23 cellular contexts compared by ENCODE assay signal in genomic region chr10:44244745-44245600, GRCh38.
DNase-seq lines count a peak whose midpoint lies in the region; ATAC-seq and TF ChIP-seq lines count a peak whose summit lies in the region.
"Had no signal": no experiment of that assay in that cellular context is flagged by ENCODE, and none has a peak within 500 bp of the region (broad histone marks: within the 10 kb centered on the region; RNA-seq: fewer than 3 reads in every experiment).

No MANE protein-coding gene starts in this region.

- no peak for TF ChIP-seq EP300 in esophagus muscularis mucosa (IDR thresholded peaks at IDR 0.05)

- H3K27me3 ChIP-seq in esophagus muscularis mucosa = no peaks in the 10 kb centered on the region
- no peaks in the 10 kb centered on the region for H3K27me3 ChIP-seq in right lobe of liver
- H3K27me3 ChIP-seq: BE2C had no signal

- H3K9me3 ChIP-seq in HEK293 (ENCODE audit: control insufficient read depth, insufficient read depth, low read depth, low read length) (no peaks in the 10 kb centered on the region), esophagus muscularis mucosa (peaks cover 0 to 3% (median 0%) of the 10 kb centered on the region in 4 donors), right lobe of liver (no peaks in the 10 kb centered on the region)
- H3K9me3 ChIP-seq: BE2C, SK-N-SH had no signal

- CTCF ChIA-PET in HEK293 (lab: Yijun Ruan, JAX) = no interaction called here

- WGBS in esophagus muscularis mucosa = 90% methylated on average over 9 of the region's 9 CpGs
- 72% methylated on average over 8 of the region's 9 CpGs for WGBS in right lobe of liver (ENCODE audit: insufficient coverage, low coverage, low lambda C conversion rate, missing lambda C conversion rate)

- TF ChIP-seq POLR2A in esophagus muscularis mucosa (IDR thresholded peaks at IDR 0.05; ENCODE audit: low read depth) (no peak), right lobe of liver (IDR thresholded peaks at IDR 0.05) (no peak)

- H3K4me1 ChIP-seq in HEK293 (ENCODE audit: control insufficient read depth, insufficient read depth, low read length) (no peaks in the 10 kb centered on the region), esophagus muscularis mucosa (no peaks in the 10 kb centered on the region), right lobe of liver (no peaks in the 10 kb centered on the region)
- H3K4me1 ChIP-seq: BE2C had no signal

- H3K4me3 ChIP-seq in HEK293 (ENCODE audit: low read depth, low read length) (no peak overlapping the region), esophagus muscularis mucosa (no peak overlapping the region), right lobe of liver (no peak overlapping the region)

- POLR2A ChIA-PET in HEK293 (lab: Yijun Ruan, JAX) = no interaction called here

- H3K27ac ChIP-seq in HEK293 (ENCODE audit: extremely low read depth, low read depth, low read length) (no peak overlapping the region), esophagus muscularis mucosa (replicated peaks in 1 of 4) (no peak overlapping the region), right lobe of liver (no peak overlapping the region)

- intact Hi-C loops in esophagus muscularis mucosa (cut with DNase I) (no loop called here), right lobe of liver (cut with DNase I) (no loop called here)

- DNase-seq in esophagus muscularis mucosa (ENCODE audit: extremely low spot score) (peak; percentile 45), right lobe of liver (no peak), kidney glomerular epithelial cell (lab: John Stamatoyannopoulos, UW) (no peak)
- no peak for DNase-seq in activated CD8-positive, alpha-beta memory T cell treated with anti-CD3 and anti-CD28 coated beads, Interleukin-2, amount 50 U/mL, for 48 hours
- DNase-seq: BE2C; Calu3; DMS79 treated with DMSO at 0.1 percent for 48 hours; GF-D8; Kasumi-1; NCI-H1105; NCI-H1436 treated with DMSO at 0.1 percent for 48 hours; NCI-H187 treated with DMSO at 0.1 percent for 48 hours; NCI-H446; NCI-H524 treated with DMSO at 0.1 percent for 48 hours; NCI-H774; NK-92 treated with Interleukin-12 subunit alpha and Interleukin-12 subunit beta, amount 100 ng/mL, for 24 hours; PC-3; SK-N-SH; SW 1271 had no signal

- H3K36me3 ChIP-seq in HEK293 (ENCODE audit: control insufficient read depth in 2 of 2, insufficient read depth in 1 of 2, low read length in 2 of 2) (no peaks in the 10 kb centered on the region), esophagus muscularis mucosa (no peaks in the 10 kb centered on the region), right lobe of liver (no peaks in the 10 kb centered on the region)
- H3K36me3 ChIP-seq: BE2C had no signal

- ATAC-seq in right lobe of liver = peak in 3 of 4 donors; percentile 13 to 35 (median 18)
- no peak for ATAC-seq in HG03521 (IDR thresholded peaks at IDR 0.05; ENCODE audit: unreplicated experiment)
- ATAC-seq in GM19035 (IDR thresholded peaks at IDR 0.05; ENCODE audit: unreplicated experiment) = no peak
- ATAC-seq: HCT116, PC-3 had no signal

- no peak for TF ChIP-seq CTCF in HEK293 (tag by site-specific recombination; IDR thresholded peaks at IDR 0.05)
- no peak for TF ChIP-seq CTCF in esophagus muscularis mucosa (IDR thresholded peaks at IDR 0.05)
- TF ChIP-seq CTCF in right lobe of liver (IDR thresholded peaks at IDR 0.05) = no peak

TF ChIP-seq in HEK293, 187 proteins besides CTCF, POLR2A, EP300 and RAD21:
- 0 out of 2 replicates have a peak, but pooled peaks have one; percentile 24 for TF ChIP-seq ZIC2 (tag by site-specific recombination; IDR thresholded peaks at IDR 0.05)
- TF ChIP-seq ZNF26 (tag by site-specific recombination; IDR thresholded peaks at IDR 0.05) = no peak

Comparison
In these comparisons a context has a peak if more than half of its experiments do, and no peak if none do; other contexts are left out.
1. ATAC-seq: peak in right lobe of liver (3 of 4); none in HG03521 (single experiment) and GM19035 (single experiment).